In genomic region chr17:50148226-50149098, GRCh38 we compare ENCODE assay signal across 8 cellular contexts. TPM values are rescaled to one million over a fixed set of nuclear protein-coding genes. Genes with fewer than 3 reads are reported as not detected.
DNase-seq lines count a peak whose midpoint lies in the region; ATAC-seq, FAIRE-seq and TF ChIP-seq lines count a peak whose summit lies in the region.

No MANE protein-coding gene starts in this region.

- H3K36me3 Mint-ChIP-seq in activated T-cell treated with anti-CD3 and anti-CD28 coated beads, Interleukin-2, amount 50 U/mL, for 24 hours (ENCODE audit: low read depth) = peaks cover 53% of the 10 kb centered on the region
- H3K36me3 Mint-ChIP-seq in nephron progenitor cell (ENCODE audit: low read depth) = peaks cover 9% of the 10 kb centered on the region

- peaks cover 15 to 85% (median 72%) of the 10 kb centered on the region in 5 donors for H3K4me1 ChIP-seq in subcutaneous abdominal adipose tissue (ENCODE audit: control insufficient read depth in 5 of 5, insufficient read depth in 5 of 5, low read length in 5 of 5)

- no peaks in the 10 kb centered on the region for H3K9me3 Mint-ChIP-seq in activated T-cell treated with anti-CD3 and anti-CD28 coated beads, Interleukin-2, amount 50 U/mL, for 24 hours
- H3K9me3 Mint-ChIP-seq in nephron progenitor cell = no peaks in the 10 kb centered on the region

- TF ChIP-seq CTCF in nephron progenitor cell (IDR thresholded peaks at IDR 0.05) = no peak

- TF ChIP-seq POLR2A in GM12891 (IDR thresholded peaks at IDR 0.05; ENCODE audit: low read depth, low read length) = no peak; the same call in 1 of the 2 replicates

- no peaks in the 10 kb centered on the region for H3K9me3 ChIP-seq in subcutaneous abdominal adipose tissue (ENCODE audit: control insufficient read depth in 5 of 5, low read length in 5 of 5)

- peak; percentile 98 for FAIRE-seq in GM12891 (lab: Jason Lieb, UNC)

- DNase-seq in GM12891 (ENCODE audit: insufficient read length, low spot score) (peak; percentile 72), OCI-M1 (lab: John Stamatoyannopoulos, UW) (peak; percentile 65), fibroblast of gingiva (ENCODE audit: low read depth) (peak; percentile 47), nephron progenitor cell (peak; percentile 36), GOT3 (lab: John Stamatoyannopoulos, UW) (no peak)
- peak; percentile 87 for DNase-seq in activated T-cell treated with anti-CD3 and anti-CD28 coated beads, Interleukin-2, amount 50 U/mL, for 24 hours

- ATAC-seq in HG02938 (IDR thresholded peaks at IDR 0.05; ENCODE audit: unreplicated experiment) = peak; percentile 31

- peak overlapping the region; percentile 95 for H3K4me3 Mint-ChIP-seq in activated T-cell treated with anti-CD3 and anti-CD28 coated beads, Interleukin-2, amount 50 U/mL, for 24 hours
- H3K4me3 Mint-ChIP-seq in nephron progenitor cell = peak overlapping the region; percentile 82

- H3K4me3 ChIP-seq in subcutaneous abdominal adipose tissue (ENCODE audit: low read depth in 1 of 5, low read length in 5 of 5) = peak overlapping the region; percentile 68 to 82 (median 77)

- peaks cover 58% of the 10 kb centered on the region for H3K4me1 Mint-ChIP-seq in activated T-cell treated with anti-CD3 and anti-CD28 coated beads, Interleukin-2, amount 50 U/mL, for 24 hours (ENCODE audit: low read depth)
- peaks cover 47% of the 10 kb centered on the region for H3K4me1 Mint-ChIP-seq in nephron progenitor cell

- no peaks in the 10 kb centered on the region for H3K27me3 Mint-ChIP-seq in activated T-cell treated with anti-CD3 and anti-CD28 coated beads, Interleukin-2, amount 50 U/mL, for 24 hours
- peaks cover 9% of the 10 kb centered on the region for H3K27me3 Mint-ChIP-seq in nephron progenitor cell (ENCODE audit: low read depth, poor library complexity)

- H3K9ac ChIP-seq in subcutaneous abdominal adipose tissue (ENCODE audit: low read length in 5 of 5) = peak overlapping the region; percentile 53 to 76 (median 72)

- peak overlapping the region; percentile 92 for H3K27ac Mint-ChIP-seq in activated T-cell treated with anti-CD3 and anti-CD28 coated beads, Interleukin-2, amount 50 U/mL, for 24 hours
- H3K27ac Mint-ChIP-seq in nephron progenitor cell = peak overlapping the region; percentile 90

- H3K27me3 ChIP-seq in subcutaneous abdominal adipose tissue (ENCODE audit: control insufficient read depth in 5 of 5, insufficient read depth in 4 of 5, low read length in 5 of 5) = no peaks in the 10 kb centered on the region

- H3K27ac ChIP-seq in subcutaneous abdominal adipose tissue (ENCODE audit: low read depth, low read length) = peak overlapping the region; percentile 79

- H3K36me3 ChIP-seq in subcutaneous abdominal adipose tissue (ENCODE audit: control insufficient read depth in 5 of 5, insufficient read depth in 5 of 5, low read length in 5 of 5) = peaks cover 0 to 23% (median 19%) of the 10 kb centered on the region in 5 donors

TF ChIP-seq in GM12891, 5 proteins besides CTCF, POLR2A, EP300 and RAD21:
- TF ChIP-seq POLR2AphosphoS5 (IDR thresholded peaks at IDR 0.05; ENCODE audit: low read depth, low read length) (0 out of 2 replicates have a peak, but pooled peaks have one; percentile 30), POU2F2 (IDR thresholded peaks at IDR 0.05; ENCODE audit: low read depth, low read length) (peak; percentile 80), TAF1 (IDR thresholded peaks at IDR 0.05; ENCODE audit: low read depth, low read length) (peak; percentile 40; the same call in 1 of the 2 replicates), PAX5 (IDR thresholded peaks at IDR 0.05; ENCODE audit: insufficient read depth, low read length, severe bottlenecking) (peak; percentile 2), SPI1 (IDR thresholded peaks at IDR 0.05; ENCODE audit: low read depth, low read length) (peak; percentile 99)

RNA-seq across cellular contexts. Expression of gene PPP1R9B, which starts 2.0 kb away (rescaled TPM):
- 52.5 TPM for polyA plus RNA-seq in GM12891 (2012; ENCODE audit: low read depth, missing spikeins)

RNA-seq across cellular contexts. Expression of gene SGCA, which starts 17.3 kb away (rescaled TPM):
- polyA plus RNA-seq in GM12891 (2012; ENCODE audit: low read depth, missing spikeins) = 1.3 TPM

RNA-seq across cellular contexts. Expression of gene SAMD14, which starts 18.5 kb away (rescaled TPM):
- polyA plus RNA-seq in GM12891 (2012; ENCODE audit: low read depth, missing spikeins) = 0.72 TPM

RNA-seq across cellular contexts. Expression of gene COL1A1, which starts 53.0 kb away (rescaled TPM):
- polyA plus RNA-seq in GM12891 (2012; ENCODE audit: low read depth, missing spikeins) = 6.1 TPM

RNA-seq across cellular contexts. Expression of gene PDK2, which starts 53.3 kb away (rescaled TPM):
- 8.8 TPM for polyA plus RNA-seq in GM12891 (2012; ENCODE audit: low read depth, missing spikeins)
